17 cellular contexts compared by ENCODE assay signal in the genomic region with DNA sequence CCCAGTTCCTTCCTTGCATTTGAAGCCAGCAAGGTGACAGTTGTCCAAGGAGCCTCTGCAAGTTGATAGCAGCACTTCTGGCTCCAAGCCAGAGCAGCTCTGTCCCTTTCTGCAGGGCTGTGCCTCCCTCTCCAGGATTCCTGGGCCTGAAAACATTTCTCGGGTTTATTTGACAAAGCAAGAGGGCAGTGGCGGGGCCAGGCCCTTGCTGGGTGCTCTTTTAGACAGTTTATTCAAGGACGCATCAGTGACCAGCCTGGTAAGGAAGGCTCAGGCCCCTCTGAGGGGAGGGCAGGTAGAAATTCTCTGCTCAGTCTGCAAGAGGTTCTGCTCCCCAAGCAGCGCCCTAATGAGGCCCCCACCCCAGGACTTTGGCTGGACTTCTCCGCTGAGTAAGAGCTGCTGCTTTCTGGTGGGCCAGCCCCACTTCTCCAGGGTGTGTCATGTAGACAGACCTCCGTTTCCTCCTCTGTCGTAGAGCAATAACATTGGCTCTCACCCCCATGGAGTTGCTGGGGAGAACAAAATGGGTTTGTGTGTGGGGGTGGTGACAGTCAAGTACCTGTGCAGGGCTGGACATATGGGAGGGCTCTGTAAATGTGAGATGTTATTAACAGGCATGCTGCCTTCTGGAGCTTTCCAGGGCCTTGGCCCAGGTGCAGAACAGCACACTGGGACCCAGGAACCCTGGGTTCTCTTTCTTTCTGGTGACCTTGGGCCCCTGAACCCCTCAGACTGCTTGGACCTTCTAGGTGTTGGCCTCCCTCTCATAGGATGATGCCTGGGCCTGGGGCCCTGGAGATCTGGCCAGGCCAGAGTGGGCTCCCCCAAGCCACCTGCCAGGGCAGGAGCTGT.
A peak's percentile ranks its signal among the peaks of the same experiment; 100 is the strongest.
DNase-seq lines count a peak whose midpoint lies in the region; ATAC-seq and TF ChIP-seq lines count a peak whose summit lies in the region.
"Had no signal": no experiment of that assay in that cellular context is flagged by ENCODE, and none has a peak within 500 bp of the region (broad histone marks: within the 10 kb centered on the region; RNA-seq: fewer than 3 reads in every experiment).

No MANE protein-coding gene starts in this region.

- no peaks in the 10 kb centered on the region for H3K27me3 ChIP-seq in NT2/D1 (ENCODE audit: insufficient read depth, insufficient read length)
- H3K27me3 ChIP-seq: breast epithelium, SJSA1, vagina had no signal

- DNase-seq in NCI-H82 (lab: John Stamatoyannopoulos, UW) (peak; percentile 40), NCI-H82 treated with DMSO at 0.1 percent for 48 hours (lab: John Stamatoyannopoulos, UW; ENCODE audit: unreplicated experiment) (no peak), NT2/D1 (ENCODE audit: low read depth, low spot score) (no peak), erythroblast (lab: John Stamatoyannopoulos, UW) (peak; percentile 17 to 29), sciatic nerve (ENCODE audit: low spot score) (peak; percentile 56), nucleus accumbens (lab: John Stamatoyannopoulos, UW) (no peak), HCEC 1CT (no peak), foreskin melanocyte (no peak)
- DNase-seq: NCI-H2081; NCI-H524 treated with DMSO at 0.1 percent for 48 hours; PC-3; stimulated activated CD4-positive, alpha-beta T cell treated with anti-CD3 and anti-CD28 coated beads, Interleukin-12 subunit alpha, Interleukin-12 subunit beta, amount 100 ng/mL, for 4 hours; stimulated activated CD8-positive, alpha-beta memory T cell treated with anti-CD3 and anti-CD28 coated beads, Interleukin-4, amount 100 ng/mL, for 48 hours had no signal

- no peaks in the 10 kb centered on the region for H3K36me3 ChIP-seq in NT2/D1 (ENCODE audit: insufficient read depth, insufficient read length, low read length)
- H3K36me3 ChIP-seq: breast epithelium, SJSA1, vagina had no signal

- H3K9me3 ChIP-seq in NT2/D1 (ENCODE audit: insufficient read depth, low read length), result no peaks in the 10 kb centered on the region
- H3K9me3 ChIP-seq: A549, breast epithelium, SJSA1, vagina had no signal

- H3K9ac ChIP-seq in NT2/D1 (ENCODE audit: insufficient read length, low read depth), result peak overlapping the region; percentile 42

- H3K4me3 ChIP-seq in NT2/D1 (ENCODE audit: insufficient read length, low read depth), result no peak overlapping the region
- H3K4me3 ChIP-seq: A549, breast epithelium, SJSA1, vagina had no signal

- intact Hi-C loops in sciatic nerve (cut with DNase I), result no loop called here

- no peak for ATAC-seq in sciatic nerve
- ATAC-seq: A549, PC-3 had no signal

- H3K4me1 ChIP-seq in NT2/D1 (ENCODE audit: insufficient read depth, insufficient read length), result peaks cover 28% of the 10 kb centered on the region
- H3K4me1 ChIP-seq: breast epithelium had no signal

- TF ChIP-seq POLR2A in erythroblast (IDR thresholded peaks at IDR 0.05; ENCODE audit: low read length), result no peak

Comparison
In these comparisons a context has a peak if more than half of its experiments do, and no peak if none do; other contexts are left out.
1. DNase-seq: peak in NCI-H82 (single experiment), erythroblast (2 of 2) and sciatic nerve (single experiment); none in NCI-H82 treated with DMSO at 0.1 percent for 48 hours (single experiment), NT2/D1 (single experiment), nucleus accumbens (0 of 56), HCEC 1CT (single experiment) and foreskin melanocyte (single experiment).